In the genomic region with DNA sequence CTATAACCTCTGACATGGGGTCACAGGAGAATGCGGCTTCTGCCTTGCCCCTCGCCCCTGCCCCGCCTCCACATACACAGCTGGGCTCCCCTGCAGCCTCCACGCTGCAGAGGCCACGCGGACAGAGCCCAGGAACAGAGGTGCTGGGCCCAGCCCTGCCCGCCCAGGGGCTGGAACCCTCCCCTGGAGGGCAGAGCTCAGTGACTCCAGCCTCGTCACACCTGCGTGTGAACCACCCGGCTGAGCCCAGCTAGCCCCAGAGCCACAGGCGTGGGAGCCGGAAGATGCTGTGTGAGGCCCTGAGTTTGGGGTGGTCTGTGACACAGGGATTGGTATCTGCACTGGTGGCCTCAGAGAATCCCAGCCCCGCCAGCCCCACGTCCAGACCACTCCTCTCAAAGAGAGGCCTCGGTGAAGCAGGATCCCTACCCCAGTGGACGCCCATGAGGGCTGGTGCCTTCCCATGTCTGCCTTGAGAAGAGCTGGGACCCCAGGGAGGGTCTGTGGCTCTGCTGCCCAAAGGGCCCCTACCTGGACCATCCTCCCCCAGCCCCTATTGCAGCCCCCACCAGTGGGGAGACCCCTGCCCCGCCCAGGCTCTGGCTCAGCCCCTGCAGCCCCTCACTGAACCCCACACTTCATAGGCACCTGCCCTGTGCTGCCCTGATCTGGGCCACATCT, we compare ENCODE assay signal across 10 cellular contexts. TPM values are rescaled to one million over a fixed set of nuclear protein-coding genes. Genes with fewer than 3 reads are reported as not detected.
DNase-seq lines count a peak whose midpoint lies in the region; ATAC-seq and TF ChIP-seq lines count a peak whose summit lies in the region.
"Had no signal": no experiment of that assay in that cellular context is flagged by ENCODE, and none has a peak within 500 bp of the region (broad histone marks: within the 10 kb centered on the region; RNA-seq: fewer than 3 reads in every experiment).

No MANE protein-coding gene starts in this region.

- no peaks in the 10 kb centered on the region for H3K79me2 ChIP-seq in osteoblast (ENCODE audit: insufficient read depth, low read length)

- no peak for TF ChIP-seq CTCF in RWPE2 (IDR thresholded peaks at IDR 0.05; ENCODE audit: poor library complexity, severe bottlenecking)
- no peak for TF ChIP-seq CTCF in osteoblast (IDR thresholded peaks at IDR 0.05; ENCODE audit: extremely low read depth, low read depth, low read length)
- TF ChIP-seq CTCF in GM10266 (IDR thresholded peaks at IDR 0.05; ENCODE audit: control insufficient read depth, insufficient read depth, low read depth, missing control alignments), result no peak

- peaks cover 14% of the 10 kb centered on the region for H3K36me3 ChIP-seq in BLaER1
- peaks cover 3% of the 10 kb centered on the region; the same call in 1 of the 2 replicates for H3K36me3 ChIP-seq in RWPE2 (ENCODE audit: low read depth)
- peaks cover 6% of the 10 kb centered on the region for H3K36me3 ChIP-seq in osteoblast (ENCODE audit: insufficient read depth, low read length)

- H3K4me3 ChIP-seq in BLaER1, result peak overlapping the region; percentile 18; the same call in 1 of the 2 replicates
- no peak overlapping the region for H3K4me3 ChIP-seq in RWPE2 (ENCODE audit: severe bottlenecking)
- H3K4me3 ChIP-seq in osteoblast (ENCODE audit: insufficient read depth, low read length), result no peak overlapping the region

- peak overlapping the region; percentile 83 for H3K27ac ChIP-seq in BLaER1
- H3K27ac ChIP-seq in RWPE2 (ENCODE audit: poor library complexity, severe bottlenecking), result no peak overlapping the region
- H3K27ac ChIP-seq in osteoblast (ENCODE audit: low read depth, low read length), result no peak overlapping the region

- H3K4me2 ChIP-seq in BLaER1 (peak overlapping the region; percentile 92), osteoblast (ENCODE audit: insufficient read depth, low read length) (no peak overlapping the region)

- H3K9ac ChIP-seq in BLaER1, result peak overlapping the region; percentile 38; the same call in 1 of the 2 replicates

- H3K27me3 ChIP-seq in BLaER1, result no peaks in the 10 kb centered on the region; the same call in 1 of the 2 replicates
- H3K27me3 ChIP-seq in RWPE2 (ENCODE audit: insufficient read depth, poor library complexity, severe bottlenecking), result peaks cover 6% of the 10 kb centered on the region
- H3K27me3 ChIP-seq in osteoblast (ENCODE audit: insufficient read depth, low read length), result peaks cover 35% of the 10 kb centered on the region

- peak; percentile 45 for DNase-seq in RWPE2 (ENCODE audit: low spot score)
- peak; percentile 42 for DNase-seq in islet precursor cell
- DNase-seq in osteoblast (ENCODE audit: insufficient read length, low spot score, missing footprints), result peak; percentile 84
- DNase-seq in NOMO-1 treated with DMSO at 0.1 percent for 48 hours (lab: John Stamatoyannopoulos, UW; ENCODE audit: unreplicated experiment), result no peak
- no peak for DNase-seq in GM10266 (ENCODE audit: extremely low spot score)
- DNase-seq in NCI-H2081 (lab: John Stamatoyannopoulos, UW), result no peak
- DNase-seq: PC-3 had no signal

- H3K4me1 ChIP-seq in BLaER1 (peaks cover 100% of the 10 kb centered on the region), RWPE2 (ENCODE audit: insufficient read depth, poor library complexity, severe bottlenecking) (no peaks in the 10 kb centered on the region), osteoblast (ENCODE audit: insufficient read depth, low read length) (peaks cover 5% of the 10 kb centered on the region)

- ATAC-seq in RWPE2 (ENCODE audit: low read depth), result no peak
- no peak for ATAC-seq in GM19023 (IDR thresholded peaks at IDR 0.05; ENCODE audit: unreplicated experiment)
- ATAC-seq: HCT116, PC-3 had no signal

- H4K20me1 ChIP-seq in BLaER1 (peaks cover 34% of the 10 kb centered on the region; the same call in 1 of the 2 replicates), osteoblast (ENCODE audit: insufficient read depth, low read length) (peaks cover 21% of the 10 kb centered on the region)

- H3K9me3 ChIP-seq in BLaER1, result no peaks in the 10 kb centered on the region
- H3K9me3 ChIP-seq in RWPE2 (ENCODE audit: severe bottlenecking), result no peaks in the 10 kb centered on the region
- no peaks in the 10 kb centered on the region for H3K9me3 ChIP-seq in osteoblast (ENCODE audit: low read depth, low read length)

- no peak overlapping the region for H2AFZ ChIP-seq in osteoblast (ENCODE audit: low read length)

RNA-seq across cellular contexts. Expression of gene ADAP1, which starts 8.1 kb away (rescaled TPM):
- 0.59 and 2.2 TPM in 2 replicates for total RNA-seq in osteoblast

RNA-seq across cellular contexts. Expression of gene COX19, which starts 12.8 kb away (rescaled TPM):
- 10.9 and 13.0 TPM in 2 replicates for total RNA-seq in osteoblast

RNA-seq across cellular contexts. Expression of gene CYP2W1, which starts 20.4 kb away (rescaled TPM):
- not detected in 2 replicates for total RNA-seq in osteoblast
- total RNA-seq: PC-3 had no signal

Comparison
In these comparisons a context has a peak if more than half of its experiments do, and no peak if none do; other contexts are left out.
1. DNase-seq: peak in RWPE2 (single experiment), islet precursor cell (single experiment) and osteoblast (single experiment); none in NOMO-1 treated with DMSO at 0.1 percent for 48 hours (single experiment), GM10266 (single experiment) and NCI-H2081 (0 of 2).